In the genomic region with DNA sequence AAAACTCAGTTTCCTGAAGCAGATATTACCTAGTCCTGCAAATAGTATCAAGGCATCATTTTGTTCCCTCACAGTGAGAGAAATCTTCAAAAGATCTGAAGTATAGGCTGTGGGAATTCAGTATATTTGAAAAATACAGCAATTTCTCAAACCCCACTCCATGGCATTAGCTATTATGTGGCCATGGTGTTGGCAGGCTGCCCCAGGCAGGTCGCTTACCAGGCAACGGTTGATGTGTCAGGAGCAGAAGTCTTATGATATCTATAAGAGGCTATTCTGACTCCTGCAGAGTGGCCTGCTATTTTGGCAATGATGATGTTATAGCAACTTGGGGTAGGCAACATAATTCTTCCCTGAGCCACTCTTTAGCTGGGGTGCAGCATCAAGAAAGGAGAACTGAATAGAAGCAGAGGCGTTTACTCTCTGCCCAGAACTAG, we compare ENCODE assay signal across 9 cellular contexts.
DNase-seq lines count a peak whose midpoint lies in the region; ATAC-seq, FAIRE-seq and TF ChIP-seq lines count a peak whose summit lies in the region.
"Had no signal": no experiment of that assay in that cellular context is flagged by ENCODE, and none has a peak within 500 bp of the region (broad histone marks: within the 10 kb centered on the region; RNA-seq: fewer than 3 reads in every experiment).

No MANE protein-coding gene starts in this region.

- ATAC-seq in activated naive CD8-positive, alpha-beta T cell treated with anti-CD3 and anti-CD28 coated beads, Interleukin-2, amount 10 ng/mL, durations not matched to agents 7 days and 5 days (ENCODE audit: low read depth): no peak
- ATAC-seq in activated naive CD8-positive, alpha-beta T cell treated with anti-CD3 and anti-CD28 coated beads, Interleukin-2, amount 50 U/mL, for 24 hours: no peak
- ATAC-seq in IMR-90 (ENCODE audit: low read depth): peak; percentile 31

- H3K4me1 Mint-ChIP-seq in activated naive CD8-positive, alpha-beta T cell treated with anti-CD3 and anti-CD28 coated beads, Interleukin-2, amount 10 ng/mL, durations not matched to agents 7 days and 5 days: no peaks in the 10 kb centered on the region
- H3K4me1 Mint-ChIP-seq in activated naive CD8-positive, alpha-beta T cell treated with anti-CD3 and anti-CD28 coated beads, Interleukin-2, amount 50 U/mL, for 24 hours: peaks cover 4% of the 10 kb centered on the region

- peak overlapping the region; percentile 28 for H3K4me2 ChIP-seq in IMR-90 (ENCODE audit: low read depth, low read length)

- intact Hi-C loops in IMR-90 (cut with micrococcal nuclease): loop anchor here (10.0 kb wide), 2 partner anchors 189 to 369 kb away; partner anchors contain the start of gene PLXDC2

- H3K36me3 Mint-ChIP-seq in activated naive CD8-positive, alpha-beta T cell treated with anti-CD3 and anti-CD28 coated beads, Interleukin-2, amount 10 ng/mL, durations not matched to agents 7 days and 5 days: no peaks in the 10 kb centered on the region
- H3K36me3 Mint-ChIP-seq in activated naive CD8-positive, alpha-beta T cell treated with anti-CD3 and anti-CD28 coated beads, Interleukin-2, amount 50 U/mL, for 24 hours (ENCODE audit: low read depth): no peaks in the 10 kb centered on the region

- no peak overlapping the region for H2AK9ac ChIP-seq in IMR-90 (replicated peaks; ENCODE audit: low read depth, low read length, poor library complexity)

- TF ChIP-seq CTCF in IMR-90 (conservative IDR thresholded peaks at IDR 0.05; ENCODE audit: low read depth, low read length) (no peak), retinal pigment epithelial cell (conservative IDR thresholded peaks at IDR 0.05; ENCODE audit: low read depth, low read length) (no peak)

- no peaks in the 10 kb centered on the region; a peak in 1 of 4 replicates for H3K79me1 ChIP-seq in IMR-90 (ENCODE audit: low read depth in 1 of 2, low read length in 2 of 2)

- H3K9me1 ChIP-seq in IMR-90 (ENCODE audit: insufficient read depth, low read length): no peaks in the 10 kb centered on the region

- peaks cover 6% of the 10 kb centered on the region; the same call in 1 of the 2 replicates for H3K4me1 ChIP-seq in IMR-90 (ENCODE audit: control insufficient read depth, insufficient read depth, low read length)
- H3K4me1 ChIP-seq in duodenal mucosa (ENCODE audit: control insufficient read depth in 1 of 2, insufficient read depth in 2 of 2, low read length in 2 of 2): peaks cover 0 to 8% of the 10 kb centered on the region in 2 donors

- no peak overlapping the region for H3K4me3 ChIP-seq in IMR-90 (ENCODE audit: insufficient read depth, low read depth, low read length)
- no peak overlapping the region for H3K4me3 ChIP-seq in duodenal mucosa (ENCODE audit: low read depth in 1 of 2, low read length in 2 of 2)
- peak overlapping the region; percentile 9 for H3K4me3 ChIP-seq in retinal pigment epithelial cell (ENCODE audit: low read length)

- no peak overlapping the region for H2AFZ ChIP-seq in IMR-90 (replicated peaks; ENCODE audit: low read length, poor library complexity)

- H2BK20ac ChIP-seq in IMR-90 (ENCODE audit: low read depth, low read length): peak overlapping the region; percentile 45; the same call in 1 of the 2 replicates

- no peak for TF ChIP-seq RAD21 in IMR-90 (IDR thresholded peaks at IDR 0.05; ENCODE audit: low read length)

- no peaks in the 10 kb centered on the region for H3K27me3 Mint-ChIP-seq in activated naive CD8-positive, alpha-beta T cell treated with anti-CD3 and anti-CD28 coated beads, Interleukin-2, amount 10 ng/mL, durations not matched to agents 7 days and 5 days
- no peaks in the 10 kb centered on the region for H3K27me3 Mint-ChIP-seq in activated naive CD8-positive, alpha-beta T cell treated with anti-CD3 and anti-CD28 coated beads, Interleukin-2, amount 50 U/mL, for 24 hours

- no peak for TF ChIP-seq POLR2A in IMR-90 (IDR thresholded peaks at IDR 0.05; ENCODE audit: low read depth, low read length)
- no peak for TF ChIP-seq POLR2A in H54 (IDR thresholded peaks at IDR 0.05; ENCODE audit: low read depth, low read length)

- H3K56ac ChIP-seq in IMR-90 (ENCODE audit: extremely low read depth, insufficient read depth, low read length): peak overlapping the region; percentile 21; the same call in 1 of the 2 replicates

- CTCF ChIA-PET in IMR-90 (lab: Yijun Ruan, JAX): no interaction called here

- H4K20me1 ChIP-seq in IMR-90 (ENCODE audit: insufficient read depth, low read length): no peaks in the 10 kb centered on the region

- H4K5ac ChIP-seq in IMR-90 (ENCODE audit: low read depth, low read length): no peak overlapping the region; the same call in 1 of the 2 replicates

- H3K4me3 Mint-ChIP-seq in activated naive CD8-positive, alpha-beta T cell treated with anti-CD3 and anti-CD28 coated beads, Interleukin-2, amount 10 ng/mL, durations not matched to agents 7 days and 5 days: no peak overlapping the region
- H3K4me3 Mint-ChIP-seq in activated naive CD8-positive, alpha-beta T cell treated with anti-CD3 and anti-CD28 coated beads, Interleukin-2, amount 50 U/mL, for 24 hours: no peak overlapping the region

- H3K9ac ChIP-seq in IMR-90 (ENCODE audit: low read depth, low read length): 0 out of 2 replicates have a peak overlapping the region, but pooled peaks have one; percentile 37
- no peak overlapping the region for H3K9ac ChIP-seq in duodenal mucosa (ENCODE audit: low read depth in 1 of 2, low read length in 2 of 2)

- H3K27ac ChIP-seq in IMR-90 (ENCODE audit: insufficient read depth, low read length): peak overlapping the region; percentile 65; the same call in 1 of the 2 replicates
- H3K27ac ChIP-seq in duodenal mucosa (ENCODE audit: low read depth, low read length): peak overlapping the region; percentile 58

- peak overlapping the region; percentile 19; the same call in 1 of the 2 replicates for H3K18ac ChIP-seq in IMR-90 (ENCODE audit: low read depth, low read length)

- WGBS in IMR-90 (ENCODE audit: extremely low coverage in 2 of 2, insufficient read length in 1 of 2), 2 experiments: no CpG with 5 or more reads among the region's 3 CpGs

- peak overlapping the region in 1 of 2 experiments; percentile 58; a peak in 2 of 4 replicates for H4K8ac ChIP-seq in IMR-90 (ENCODE audit: low read depth in 2 of 2, low read length in 2 of 2)

- no peak overlapping the region for H2AK5ac ChIP-seq in IMR-90 (ENCODE audit: low read depth, low read length)

- H3K14ac ChIP-seq in IMR-90 (replicated peaks; ENCODE audit: low read depth, low read length): 0 out of 2 replicates have a peak overlapping the region, but pooled peaks have one; percentile 44

- in situ Hi-C loops in IMR-90 (cut with MboI; ENCODE audit: low sequenced_read_pairs): no loop called here

- H3K9me3 Mint-ChIP-seq in activated naive CD8-positive, alpha-beta T cell treated with anti-CD3 and anti-CD28 coated beads, Interleukin-2, amount 10 ng/mL, durations not matched to agents 7 days and 5 days: no peaks in the 10 kb centered on the region
- H3K9me3 Mint-ChIP-seq in activated naive CD8-positive, alpha-beta T cell treated with anti-CD3 and anti-CD28 coated beads, Interleukin-2, amount 50 U/mL, for 24 hours: peaks cover 5% of the 10 kb centered on the region

- H3K36me3 ChIP-seq in IMR-90 (ENCODE audit: control insufficient read depth, insufficient read depth, low read length): peaks cover 3% of the 10 kb centered on the region; the same call in 1 of the 2 replicates
- peaks cover 4 to 8% of the 10 kb centered on the region in 2 donors for H3K36me3 ChIP-seq in duodenal mucosa (ENCODE audit: control insufficient read depth in 1 of 2, insufficient read depth in 2 of 2, low read length in 2 of 2)

- no TSS peak for BruUV-seq in IMR-90 (replicated peaks; lab: Mats Ljungman, UMichigan)

- DNase-seq in activated naive CD8-positive, alpha-beta T cell treated with anti-CD3 and anti-CD28 coated beads, Interleukin-2, amount 10 ng/mL, durations not matched to agents 7 days and 5 days: no peak
- DNase-seq in activated naive CD8-positive, alpha-beta T cell treated with anti-CD3 and anti-CD28 coated beads, Interleukin-2, amount 50 U/mL, for 24 hours: no peak
- DNase-seq in IMR-90 (peak; percentile 45), retinal pigment epithelial cell (ENCODE audit: low read depth) (peak; percentile 84), GF-D8 (lab: John Stamatoyannopoulos, UW) (no peak), H54 (ENCODE audit: insufficient read length, low spot score) (no peak)
- DNase-seq in stimulated activated naive CD4-positive, alpha-beta T cell treated with Interleukin-2 at 50 U/mL for 16 hours (lab: John Stamatoyannopoulos, UW): no peak

- peak overlapping the region; percentile 70 for H3K4ac ChIP-seq in IMR-90 (ENCODE audit: low read depth, low read length)

- dilution Hi-C loops in IMR-90 (cut with HindIII; ENCODE audit: low sequenced_read_pairs, unreplicated experiment): no loop called here

- H3K23ac ChIP-seq in IMR-90 (ENCODE audit: low read depth, low read length): no peak overlapping the region

- FAIRE-seq in H54 (lab: Jason Lieb, UNC): no peak
- FAIRE-seq: TTC549 had no signal

- H2BK5ac ChIP-seq in IMR-90 (ENCODE audit: low read depth, low read length, poor library complexity, severe bottlenecking): peak overlapping the region; percentile 71

- H3K9me3 ChIP-seq in IMR-90 (ENCODE audit: control insufficient read depth, insufficient read depth, low read length) (no peaks in the 10 kb centered on the region), duodenal mucosa (ENCODE audit: control insufficient read depth in 1 of 2, low read length in 2 of 2) (no peaks in the 10 kb centered on the region)

- H2BK15ac ChIP-seq in IMR-90 (ENCODE audit: low read depth, low read length): peak overlapping the region; percentile 60; the same call in 1 of the 3 replicates

- H3K27me3 ChIP-seq in IMR-90 (ENCODE audit: control insufficient read depth, insufficient read depth, low read length): no peaks in the 10 kb centered on the region
- no peaks in the 10 kb centered on the region for H3K27me3 ChIP-seq in duodenal mucosa (ENCODE audit: control insufficient read depth in 1 of 2, insufficient read depth in 2 of 2, low read length in 2 of 2)

- POLR2A ChIA-PET in activated naive CD8-positive, alpha-beta T cell treated with anti-CD3 and anti-CD28 coated beads, Interleukin-2, amount 10 ng/mL, durations not matched to agents 7 days and 5 days (lab: Charles Lee): no interaction called here
- POLR2A ChIA-PET in IMR-90 (lab: Charles Lee; ENCODE audit: unreplicated experiment): no interaction called here

- H4K91ac ChIP-seq in IMR-90 (ENCODE audit: insufficient read depth, low read depth, low read length): peak overlapping the region; percentile 45; the same call in 1 of the 2 replicates

- peak overlapping the region; percentile 42 for H3K27ac Mint-ChIP-seq in activated naive CD8-positive, alpha-beta T cell treated with anti-CD3 and anti-CD28 coated beads, Interleukin-2, amount 10 ng/mL, durations not matched to agents 7 days and 5 days
- H3K27ac Mint-ChIP-seq in activated naive CD8-positive, alpha-beta T cell treated with anti-CD3 and anti-CD28 coated beads, Interleukin-2, amount 50 U/mL, for 24 hours: no peak overlapping the region

- peak overlapping the region; percentile 49 for H2BK120ac ChIP-seq in IMR-90 (ENCODE audit: low read depth, low read length)

TF ChIP-seq in IMR-90, 13 proteins besides CTCF, POLR2A, EP300 and RAD21 (continues in another document):
- TF ChIP-seq NFE2L2 (IDR thresholded peaks at IDR 0.05; ENCODE audit: low read depth, low read length): no peak

Comparison
In these comparisons a context has a peak if more than half of its experiments do, and no peak if none do; other contexts are left out.
1. DNase-seq: peak in IMR-90 (single experiment) and retinal pigment epithelial cell (single experiment); none in activated naive CD8-positive, alpha-beta T cell treated with anti-CD3 and anti-CD28 coated beads, Interleukin-2, amount 10 ng/mL, durations not matched to agents 7 days and 5 days (single experiment), activated naive CD8-positive, alpha-beta T cell treated with anti-CD3 and anti-CD28 coated beads, Interleukin-2, amount 50 U/mL, for 24 hours (single experiment), stimulated activated naive CD4-positive, alpha-beta T cell treated with Interleukin-2 at 50 U/mL for 16 hours (single experiment), GF-D8 (single experiment) and H54 (single experiment).